ENCODE assay signal across 13 cellular contexts in genomic region chr17:66632716-66633115, GRCh38.
"Had no signal": no experiment of that assay in that cellular context is flagged by ENCODE, and none has a peak within 500 bp of the region (broad histone marks: within the 10 kb centered on the region; RNA-seq: fewer than 3 reads in every experiment).

No MANE protein-coding gene starts in this region.

- H3K4me3 Mint-ChIP-seq: activated B cell treated with CpG ODN at 0.5 μM for 24 hours; central memory CD8-positive, alpha-beta T cell; memory B cell; neural crest cell had no signal

- H3K4me1 Mint-ChIP-seq: activated B cell treated with CpG ODN at 0.5 μM for 24 hours; central memory CD8-positive, alpha-beta T cell; memory B cell; neural crest cell had no signal

- ATAC-seq: body of pancreas had no signal

- H3K36me3 Mint-ChIP-seq: memory B cell had no signal

- H3K27ac Mint-ChIP-seq: activated B cell treated with CpG ODN at 0.5 μM for 24 hours, memory B cell had no signal

- H3K4me3 ChIP-seq: body of pancreas, left ventricle myocardium inferior, ovary, stomach, thoracic aorta had no signal

- H3K36me3 ChIP-seq: left ventricle myocardium inferior, ovary, stomach, thoracic aorta had no signal

- DNase-seq: activated B cell treated with CpG ODN at 0.5 μM for 24 hours; activated gamma-delta T cell; amniotic stem cell; body of pancreas; cortex of kidney; effector CD8-positive, alpha-beta T cell; left ventricle myocardium inferior; ovary; stomach had no signal

- H3K27me3 ChIP-seq: body of pancreas, ovary, stomach had no signal

- H3K4me1 ChIP-seq: body of pancreas, left ventricle myocardium inferior had no signal

- H3K9me3 Mint-ChIP-seq: activated B cell treated with CpG ODN at 0.5 μM for 24 hours; central memory CD8-positive, alpha-beta T cell; memory B cell; neural crest cell had no signal

- H3K27me3 Mint-ChIP-seq: central memory CD8-positive, alpha-beta T cell had no signal

- H3K9me3 ChIP-seq: body of pancreas, left ventricle myocardium inferior, ovary, stomach, thoracic aorta had no signal

- H3K27ac ChIP-seq: body of pancreas, left ventricle myocardium inferior, ovary, stomach, thoracic aorta had no signal
